ENCODE assay signal across 32 cellular contexts in genomic region chr3:191385101-191385500, GRCh38. TPM values are rescaled to one million over a fixed set of nuclear protein-coding genes. Genes with fewer than 3 reads are reported as not detected.
"Had no signal": no experiment of that assay in that cellular context is flagged by ENCODE, and none has a peak within 500 bp of the region (broad histone marks: within the 10 kb centered on the region; RNA-seq: fewer than 3 reads in every experiment).

No MANE protein-coding gene starts in this region.

- H3K4me1 Mint-ChIP-seq: activated naive CD8-positive, alpha-beta T cell treated with anti-CD3 and anti-CD28 coated beads, Interleukin-2, amount 50 U/mL, for 24 hours had no signal

- H3K4me3 ChIP-seq: ascending aorta, body of pancreas had no signal

- DNase-seq: activated CD4-positive, alpha-beta memory T cell treated with anti-CD3 and anti-CD28 coated beads for 36 hours; activated CD4-positive, alpha-beta T cell treated with anti-CD3 and anti-CD28 coated beads, Interleukin-2, amount 10 ng/mL, durations not matched to agents 7 days and 5 days; activated CD4-positive, CD25-positive, alpha-beta regulatory T cell; activated CD8-positive, alpha-beta memory T cell treated with anti-CD3 and anti-CD28 coated beads for 24 hours; activated effector memory CD4-positive, alpha-beta T cell treated with anti-CD3 and anti-CD28 coated beads, Interleukin-2, amount 50 U/mL, for 16 hours; activated naive CD4-positive, alpha-beta T cell treated with Interleukin-2 at 50 U/mL for 16 hours; activated naive CD8-positive, alpha-beta T cell treated with anti-CD3 and anti-CD28 coated beads, Interleukin-2, amount 50 U/mL, for 24 hours; activated T-cell treated with anti-CD3 and anti-CD28 coated beads, Interleukin-2, amount 50 U/mL, for 4 hours; amniotic stem cell; body of pancreas; central memory CD4-positive, alpha-beta T cell; Karpas-422; MM.1S; NCI-H1105; NCI-H1436; NCI-H1694 treated with DMSO at 0.1 percent for 48 hours; NCI-H2029 treated with DMSO at 0.1 percent for 48 hours; NCI-H345; NCI-H510A; NCI-H526 treated with DMSO at 0.1 percent for 48 hours; NCI-H82; NK-92 treated with Interleukin-12 subunit alpha and Interleukin-12 subunit beta, amount 100 ng/mL, for 24 hours; PC-3; SHP77 treated with DMSO at 0.1 percent for 48 hours; T-cell; T-helper 2 cell; T1000 had no signal

- H3K36me3 Mint-ChIP-seq: activated naive CD4-positive, alpha-beta T cell treated with anti-CD3 and anti-CD28 coated beads, Interleukin-2, amount 50 U/mL, for 72 hours had no signal

- H3K27ac ChIP-seq: ascending aorta, body of pancreas had no signal

- H3K4me1 ChIP-seq: ascending aorta, body of pancreas had no signal

- H3K27me3 Mint-ChIP-seq: activated CD4-positive, alpha-beta memory T cell treated with anti-CD3 and anti-CD28 coated beads for 36 hours; activated CD4-positive, alpha-beta T cell treated with anti-CD3 and anti-CD28 coated beads, Interleukin-2, amount 10 ng/mL, durations not matched to agents 7 days and 5 days; activated naive CD8-positive, alpha-beta T cell treated with anti-CD3 and anti-CD28 coated beads, Interleukin-2, amount 50 U/mL, for 24 hours; T-cell had no signal

- H3K27ac Mint-ChIP-seq: activated CD4-positive, alpha-beta memory T cell treated with anti-CD3 and anti-CD28 coated beads for 36 hours; activated CD4-positive, alpha-beta T cell treated with anti-CD3 and anti-CD28 coated beads, Interleukin-2, amount 10 ng/mL, durations not matched to agents 7 days and 5 days; activated naive CD4-positive, alpha-beta T cell treated with anti-CD3 and anti-CD28 coated beads, Interleukin-2, amount 50 U/mL, for 72 hours; activated naive CD8-positive, alpha-beta T cell treated with anti-CD3 and anti-CD28 coated beads, Interleukin-2, amount 50 U/mL, for 24 hours; T-cell had no signal

- H3K4me3 Mint-ChIP-seq: activated CD4-positive, alpha-beta memory T cell treated with anti-CD3 and anti-CD28 coated beads for 36 hours; activated CD4-positive, alpha-beta T cell treated with anti-CD3 and anti-CD28 coated beads, Interleukin-2, amount 10 ng/mL, durations not matched to agents 7 days and 5 days; activated naive CD8-positive, alpha-beta T cell treated with anti-CD3 and anti-CD28 coated beads, Interleukin-2, amount 50 U/mL, for 24 hours; activated T-cell treated with anti-CD3 and anti-CD28 coated beads, Interleukin-2, amount 50 U/mL, for 4 hours; T-cell had no signal

- FAIRE-seq: bronchial epithelial cell, RCC 7860, TTC549 had no signal

- H3K9me3 Mint-ChIP-seq: activated CD4-positive, alpha-beta memory T cell treated with anti-CD3 and anti-CD28 coated beads for 36 hours; activated CD4-positive, alpha-beta T cell treated with anti-CD3 and anti-CD28 coated beads, Interleukin-2, amount 10 ng/mL, durations not matched to agents 7 days and 5 days; activated naive CD8-positive, alpha-beta T cell treated with anti-CD3 and anti-CD28 coated beads, Interleukin-2, amount 50 U/mL, for 24 hours; activated T-cell treated with anti-CD3 and anti-CD28 coated beads, Interleukin-2, amount 50 U/mL, for 4 hours; T-cell had no signal

- H3K27me3 ChIP-seq: ascending aorta, body of pancreas had no signal

- ATAC-seq: activated naive CD4-positive, alpha-beta T cell treated with anti-CD3 and anti-CD28 coated beads, Interleukin-2, amount 50 U/mL, for 72 hours; activated naive CD8-positive, alpha-beta T cell treated with anti-CD3 and anti-CD28 coated beads, Interleukin-2, amount 50 U/mL, for 24 hours; activated T-cell treated with anti-CD3 and anti-CD28 coated beads, Interleukin-2, amount 50 U/mL, for 4 hours; body of pancreas; PC-3; T-cell had no signal

- H3K9me3 ChIP-seq: ascending aorta, body of pancreas had no signal

RNA-seq across cellular contexts. Expression of gene UTS2B, which starts 54.8 kb away (rescaled TPM):
- total RNA-seq: activated CD4-positive, alpha-beta memory T cell treated with anti-CD3 and anti-CD28 coated beads for 36 hours; activated naive CD4-positive, alpha-beta T cell treated with anti-CD3 and anti-CD28 coated beads, Interleukin-2, amount 50 U/mL, for 72 hours; activated T-cell treated with anti-CD3 and anti-CD28 coated beads, Interleukin-2, amount 50 U/mL, for 4 hours; body of pancreas; bronchial epithelial cell; PC-3 had no signal
